Comparison of ENCODE assay signal across 1 cellular context in genomic region chr3:21054064-21054463, GRCh38.
TF ChIP-seq lines count a peak whose summit lies in the region.

No MANE protein-coding gene starts in this region.

TF ChIP-seq in GM23338, 12 proteins besides CTCF, POLR2A, EP300 and RAD21 (continued from another document):
- TF ChIP-seq ZNF462 (CRISPR knock-in tag; IDR thresholded peaks at IDR 0.05) (no peak), ETS1 (IDR thresholded peaks at IDR 0.05) (no peak), REST (IDR thresholded peaks at IDR 0.05; ENCODE audit: unreplicated experiment) (no peak), POLR2AphosphoS5 (IDR thresholded peaks at IDR 0.05; ENCODE audit: low read depth) (no peak), EZH2 (IDR thresholded peaks at IDR 0.05; ENCODE audit: low read depth, unreplicated experiment) (no peak), CREB1 (CRISPR knock-in tag; IDR thresholded peaks at IDR 0.05; ENCODE audit: low read depth) (no peak), NANOG (IDR thresholded peaks at IDR 0.05; ENCODE audit: borderline replicate concordance) (no peak), EZH2phosphoT487 (IDR thresholded peaks at IDR 0.05; ENCODE audit: unreplicated experiment) (no peak)
